Comparison of ENCODE assay signal across 22 cellular contexts in genomic region chr2:85899849-85900248, GRCh38. TPM values are rescaled to one million over a fixed set of nuclear protein-coding genes. Genes with fewer than 3 reads are reported as not detected.
DNase-seq lines count a peak whose midpoint lies in the region; ATAC-seq and TF ChIP-seq lines count a peak whose summit lies in the region.
"Had no signal": no experiment of that assay in that cellular context is flagged by ENCODE, and none has a peak within 500 bp of the region (broad histone marks: within the 10 kb centered on the region; RNA-seq: fewer than 3 reads in every experiment).

No MANE protein-coding gene starts in this region.

- H3K9me3 ChIP-seq in CD4-positive, alpha-beta T cell (ENCODE audit: control insufficient read depth, low read length): no peaks in the 10 kb centered on the region

- TF ChIP-seq CTCF in CD4-positive, alpha-beta T cell (IDR thresholded peaks at IDR 0.05): no peak
- no peak for TF ChIP-seq CTCF in KMS-11 (conservative IDR thresholded peaks at IDR 0.05; ENCODE audit: low read depth, low read length)

- peak overlapping the region; percentile 29 for H3K4me2 ChIP-seq in KMS-11

- no peak for DNase-seq in CD4-positive, alpha-beta T cell
- no peak for DNase-seq in stimulated activated effector memory CD8-positive, alpha-beta T cell treated with anti-CD3 and anti-CD28 coated beads, Interleukin-12 subunit alpha, Interleukin-12 subunit beta, amount 100 ng/mL, for 72 hours (ENCODE audit: low spot score in 2 of 2)
- no peak for DNase-seq in NCI-H226
- DNase-seq: ACHN, AML-193, DND-41, GDM1, HFFc6, MV-4-11, NCI-H1417, NCI-H1930, NCI-H2171 treated with DMSO at 0.1 percent for 48 hours, NCI-H748 treated with DMSO at 0.1 percent for 48 hours, OCI-M1, RPMI8226, SIG-M5 had no signal

- CTCF ChIA-PET in CD4-positive, alpha-beta T cell (lab: Charles Lee): interaction anchor here (0.5 to 1.6 kb wide), 4 partner anchors 10 to 81 kb away, joined by 3 to 4 read pairs (median 3); no protein-coding TSS in a partner anchor

- H3K4me3 Mint-ChIP-seq in CD4-positive, alpha-beta T cell: no peak overlapping the region
- H3K4me3 Mint-ChIP-seq in stimulated activated effector memory CD8-positive, alpha-beta T cell treated with anti-CD3 and anti-CD28 coated beads, Interleukin-12 subunit alpha, Interleukin-12 subunit beta, amount 100 ng/mL, for 72 hours: no peak overlapping the region
- H3K4me3 Mint-ChIP-seq: CD4-positive, CD25-positive, alpha-beta regulatory T cell; HFFc6 had no signal

- H3K9ac ChIP-seq in KMS-11: no peak overlapping the region

- H3K36me3 Mint-ChIP-seq in CD4-positive, alpha-beta T cell (ENCODE audit: low read depth): no peaks in the 10 kb centered on the region
- H3K36me3 Mint-ChIP-seq in stimulated activated effector memory CD8-positive, alpha-beta T cell treated with anti-CD3 and anti-CD28 coated beads, Interleukin-12 subunit alpha, Interleukin-12 subunit beta, amount 100 ng/mL, for 72 hours: no peaks in the 10 kb centered on the region
- H3K36me3 Mint-ChIP-seq: CD4-positive, CD25-positive, alpha-beta regulatory T cell had no signal

- H4K20me1 ChIP-seq in KMS-11 (ENCODE audit: insufficient read depth): no peaks in the 10 kb centered on the region

- peaks cover 33% of the 10 kb centered on the region for H3K4me1 ChIP-seq in KMS-11 (ENCODE audit: low read depth, poor library complexity, severe bottlenecking)

- no peak overlapping the region; the same call in 1 of the 2 replicates for H2AFZ ChIP-seq in KMS-11 (ENCODE audit: low read depth)

- intact Hi-C loops in CD4-positive, alpha-beta T cell (cut with DNase I, micrococcal nuclease): no loop called here

- POLR2A ChIA-PET in CD4-positive, alpha-beta T cell (lab: Charles Lee): interaction anchor here (1.8 kb wide), 1 partner anchor 13 kb away, joined by 5 read pairs; no protein-coding TSS in a partner anchor

- H3K36me3 ChIP-seq in KMS-11 (ENCODE audit: insufficient read depth): no peaks in the 10 kb centered on the region

- ATAC-seq in CD4-positive, alpha-beta T cell (ENCODE audit: poor library complexity): no peak
- ATAC-seq in stimulated activated effector memory CD8-positive, alpha-beta T cell treated with anti-CD3 and anti-CD28 coated beads, Interleukin-12 subunit alpha, Interleukin-12 subunit beta, amount 100 ng/mL, for 72 hours: no peak
- ATAC-seq in HG02610 (IDR thresholded peaks at IDR 0.05; ENCODE audit: unreplicated experiment) (no peak), GM21723 (IDR thresholded peaks at IDR 0.05; ENCODE audit: unreplicated experiment) (no peak)
- ATAC-seq: K562 had no signal

- H3K27me3 Mint-ChIP-seq in CD4-positive, alpha-beta T cell: no peaks in the 10 kb centered on the region
- H3K27me3 Mint-ChIP-seq: CD4-positive, CD25-positive, alpha-beta regulatory T cell had no signal

- H3K27ac Mint-ChIP-seq in CD4-positive, alpha-beta T cell: peak overlapping the region; percentile 62
- peak overlapping the region; percentile 11 for H3K27ac Mint-ChIP-seq in stimulated activated effector memory CD8-positive, alpha-beta T cell treated with anti-CD3 and anti-CD28 coated beads, Interleukin-12 subunit alpha, Interleukin-12 subunit beta, amount 100 ng/mL, for 72 hours
- H3K27ac Mint-ChIP-seq: HFFc6 had no signal

- no peak overlapping the region for H3K4me3 ChIP-seq in KMS-11 (IDR thresholded peaks at IDR 0.05; ENCODE audit: insufficient read depth, low read depth, low read length)
- H3K4me3 ChIP-seq: K562 had no signal

- no peaks in the 10 kb centered on the region for H3K27me3 ChIP-seq in CD4-positive, alpha-beta T cell (ENCODE audit: control insufficient read depth, insufficient read depth, low read length)
- no peaks in the 10 kb centered on the region for H3K27me3 ChIP-seq in KMS-11 (ENCODE audit: insufficient read depth, low read depth)
- H3K27me3 ChIP-seq in layer of hippocampus (ENCODE audit: control insufficient read depth, insufficient read depth, low read length): no peaks in the 10 kb centered on the region

- no peak overlapping the region for H3K27ac ChIP-seq in CD4-positive, alpha-beta T cell (ENCODE audit: low read depth, low read length)
- H3K27ac ChIP-seq in KMS-11: no peak overlapping the region
- H3K27ac ChIP-seq in layer of hippocampus (ENCODE audit: low read depth, low read length): peak overlapping the region; percentile 49

- peaks cover 3% of the 10 kb centered on the region for H3K9me3 Mint-ChIP-seq in CD4-positive, alpha-beta T cell
- H3K9me3 Mint-ChIP-seq in stimulated activated effector memory CD8-positive, alpha-beta T cell treated with anti-CD3 and anti-CD28 coated beads, Interleukin-12 subunit alpha, Interleukin-12 subunit beta, amount 100 ng/mL, for 72 hours: no peaks in the 10 kb centered on the region

- no peaks in the 10 kb centered on the region for H3K79me2 ChIP-seq in KMS-11 (ENCODE audit: insufficient read depth, low read depth)

- H3K4me1 Mint-ChIP-seq in CD4-positive, alpha-beta T cell (ENCODE audit: low read depth): peaks cover 17% of the 10 kb centered on the region
- H3K4me1 Mint-ChIP-seq in stimulated activated effector memory CD8-positive, alpha-beta T cell treated with anti-CD3 and anti-CD28 coated beads, Interleukin-12 subunit alpha, Interleukin-12 subunit beta, amount 100 ng/mL, for 72 hours: peaks cover 23% of the 10 kb centered on the region

RNA-seq across cellular contexts. Expression of gene ST3GAL5, which starts 11.1 kb away (rescaled TPM):
- total RNA-seq in CD4-positive, alpha-beta T cell: 10 to 100 TPM; 76.7 to 77.8 TPM
